ENCODE assay signal across 12 cellular contexts in genomic region chr4:81454498-81454897, GRCh38. TPM values are rescaled to one million over a fixed set of nuclear protein-coding genes. Genes with fewer than 3 reads are reported as not detected.
DNase-seq lines count a peak whose midpoint lies in the region; ATAC-seq, FAIRE-seq and TF ChIP-seq lines count a peak whose summit lies in the region.
"Had no signal": no experiment of that assay in that cellular context is flagged by ENCODE, and none has a peak within 500 bp of the region (broad histone marks: within the 10 kb centered on the region; RNA-seq: fewer than 3 reads in every experiment).

No MANE protein-coding gene starts in this region.

- ATAC-seq in HCT116 (peak; percentile 65; the same call in 1 of the 2 replicates), PC-3 (peak; percentile 54), K562 (peak; percentile 70)
- ATAC-seq: sciatic nerve had no signal

- H3K79me2 ChIP-seq in HCT116 (ENCODE audit: insufficient read depth, low read length) = no peaks in the 10 kb centered on the region
- no peaks in the 10 kb centered on the region for H3K79me2 ChIP-seq in PC-3 (ENCODE audit: low read length)
- no peaks in the 10 kb centered on the region for H3K79me2 ChIP-seq in K562 (ENCODE audit: control insufficient read depth, insufficient read depth, low read length)

- H2AFZ ChIP-seq in HCT116 (ENCODE audit: low read depth, low read length, poor library complexity, severe bottlenecking) = peak overlapping the region; percentile 6
- no peak overlapping the region for H2AFZ ChIP-seq in PC-3 (ENCODE audit: low read length)
- H2AFZ ChIP-seq in K562 (ENCODE audit: low read depth, low read length) = peak overlapping the region; percentile 84

- no peak overlapping the region for H3K4me3 ChIP-seq in HCT116 (replicated peaks in 1 of 2; ENCODE audit: low read depth in 1 of 2, low read length in 2 of 2)
- H3K4me3 ChIP-seq in PC-3 (ENCODE audit: low read length) = no peak overlapping the region
- no peak overlapping the region for H3K4me3 ChIP-seq in K562
- H3K4me3 ChIP-seq: testis had no signal

- peak; percentile 54; the same call in 1 of the 2 replicates for TF ChIP-seq EP300 in K562 (IDR thresholded peaks at IDR 0.05; ENCODE audit: low read length)

- H3K4me1 ChIP-seq in HCT116 (ENCODE audit: control insufficient read depth in 1 of 2, insufficient read depth in 2 of 2, low read length in 2 of 2) (peaks cover 2 to 12% of the 10 kb centered on the region in 2 experiments; a peak in 3 of 4 replicates), PC-3 (ENCODE audit: insufficient read depth, low read length) (peaks cover 38% of the 10 kb centered on the region), K562 (replicated peaks in 1 of 2; ENCODE audit: control insufficient read depth in 2 of 2, insufficient read depth in 2 of 2, low read length in 2 of 2) (peaks cover 0 to 22% of the 10 kb centered on the region in 2 experiments; a peak in 3 of 5 replicates)
- H3K4me1 ChIP-seq: testis had no signal

- TF ChIP-seq CTCF in HCT116 (IDR thresholded peaks at IDR 0.05 in 2 of 3, conservative IDR thresholded peaks at IDR 0.05 in 1 of 3; ENCODE audit: borderline replicate concordance in 1 of 3, insufficient read depth in 1 of 3, low read depth in 2 of 3, low read length in 2 of 3) = no peak
- TF ChIP-seq CTCF in PC-3 (conservative IDR thresholded peaks at IDR 0.05; ENCODE audit: low read depth, low read length) = no peak
- TF ChIP-seq CTCF in K562 (IDR thresholded peaks at IDR 0.05 in 2 of 3, conservative IDR thresholded peaks at IDR 0.05 in 1 of 3; ENCODE audit: insufficient read depth in 2 of 3, low read depth in 1 of 3, low read length in 3 of 3) = no peak

- H3K27ac ChIP-seq in HCT116 (ENCODE audit: low read depth, low read length) = no peak overlapping the region
- peak overlapping the region; percentile 14; the same call in 1 of the 2 replicates for H3K27ac ChIP-seq in PC-3 (ENCODE audit: low read length)
- peak overlapping the region; percentile 54; the same call in 2 of the 3 replicates for H3K27ac ChIP-seq in K562 (ENCODE audit: extremely low read depth, low read depth, low read length)
- H3K27ac ChIP-seq: testis had no signal

- peak; percentile 81 for FAIRE-seq in K562 (lab: Jason Lieb, UNC)
- FAIRE-seq: astrocyte had no signal

- H3K9me1 ChIP-seq in K562 (ENCODE audit: control insufficient read depth, insufficient read depth, low read length) = no peaks in the 10 kb centered on the region

- intact Hi-C loops in HCT116 (cut with micrococcal nuclease) (no loop called here), PC-3 (cut with micrococcal nuclease) (loop anchor here (5.0 kb wide), 1 partner anchor 47 kb away; no protein-coding TSS in a partner anchor), K562 (cut with micrococcal nuclease) (no loop called here)

- no peak overlapping the region for H3K9ac ChIP-seq in HCT116 (ENCODE audit: low read length)
- H3K9ac ChIP-seq in PC-3 (ENCODE audit: low read length) = no peak overlapping the region
- 0 out of 4 replicates have a peak overlapping the region, but pooled peaks of 1 of the 2 experiments have one; percentile 3 for H3K9ac ChIP-seq in K562 (ENCODE audit: insufficient read depth in 1 of 2, low read depth in 2 of 2, low read length in 2 of 2)

- peak overlapping the region; percentile 38 for H3K4me2 ChIP-seq in HCT116 (ENCODE audit: low read length)
- peak overlapping the region; percentile 30; the same call in 1 of the 2 replicates for H3K4me2 ChIP-seq in PC-3 (ENCODE audit: low read length)
- H3K4me2 ChIP-seq in K562 (ENCODE audit: insufficient read depth, low read length) = peak overlapping the region; percentile 17; the same call in 1 of the 2 replicates

- H3K27me3 ChIP-seq in HCT116 (ENCODE audit: insufficient read depth, low read length) (peaks cover 25% of the 10 kb centered on the region; the same call in 1 of the 2 replicates), PC-3 (ENCODE audit: low read length) (no peaks in the 10 kb centered on the region), K562 (ENCODE audit: control insufficient read depth in 2 of 2, insufficient read depth in 2 of 2, low read length in 2 of 2) (no peaks in the 10 kb centered on the region)
- H3K27me3 ChIP-seq: testis had no signal

- in situ Hi-C loops in K562 (cut with MboI) = no loop called here

- POLR2A ChIA-PET in HCT116 (lab: Charles Lee) = no interaction called here
- POLR2A ChIA-PET in PC-3 (lab: Charles Lee; ENCODE audit: unreplicated experiment) = no interaction called here
- POLR2A ChIA-PET in K562 (lab: Yijun Ruan, JAX) = no interaction called here

- no peaks in the 10 kb centered on the region for H3F3A ChIP-seq in PC-3 (ENCODE audit: low read length, unreplicated experiment)

- TF ChIP-seq RAD21 in HCT116 (IDR thresholded peaks at IDR 0.05; ENCODE audit: low read depth) (no peak), K562 (CRISPR knock-in tag; conservative IDR thresholded peaks at IDR 0.05 in 1 of 2, IDR thresholded peaks at IDR 0.05 in 1 of 2) (no peak)

- H3K36me3 ChIP-seq in HCT116 (ENCODE audit: control insufficient read depth in 1 of 2, insufficient read depth in 2 of 2, low read length in 2 of 2) = no peaks in the 10 kb centered on the region
- no peaks in the 10 kb centered on the region for H3K36me3 ChIP-seq in PC-3 (ENCODE audit: low read depth, low read length)
- no peaks in the 10 kb centered on the region for H3K36me3 ChIP-seq in K562 (ENCODE audit: control insufficient read depth, insufficient read depth, low read length)

- H4K20me1 ChIP-seq in HCT116 (ENCODE audit: insufficient read depth) (no peaks in the 10 kb centered on the region), PC-3 (ENCODE audit: low read length) (no peaks in the 10 kb centered on the region), K562 (replicated peaks; ENCODE audit: control insufficient read depth, insufficient read depth, low read length) (no peaks in the 10 kb centered on the region)

- 4% methylated on average over 5 of the region's 5 CpGs for WGBS in K562 (ENCODE audit: insufficient coverage, low coverage, missing lambda C conversion rate)

- no peaks in the 10 kb centered on the region for H3K9me3 ChIP-seq in HCT116 (ENCODE audit: control insufficient read depth in 1 of 2, insufficient read depth in 1 of 2, low read depth in 1 of 2, low read length in 2 of 2)
- H3K9me3 ChIP-seq in PC-3 (ENCODE audit: low read length) = no peaks in the 10 kb centered on the region
- H3K9me3 ChIP-seq in K562 (replicated peaks; ENCODE audit: control insufficient read depth, insufficient read depth, low read depth, low read length) = no peaks in the 10 kb centered on the region
- H3K9me3 ChIP-seq: testis had no signal

- TF ChIP-seq POLR2A in HCT116 (IDR thresholded peaks at IDR 0.05; ENCODE audit: borderline replicate concordance, extremely low read depth, insufficient read depth, insufficient read length) (no peak), K562 (conservative IDR thresholded peaks at IDR 0.05) (no peak)

- CTCF ChIA-PET in HCT116 (lab: Charles Lee) (interaction anchor here (2.8 kb wide), 1 partner anchor 13 kb away, joined by 10 read pairs; no protein-coding TSS in a partner anchor), PC-3 (lab: Charles Lee) (no interaction called here), K562 (lab: Yijun Ruan, JAX; ENCODE audit: low intra/inter-chr PET ratio) (no interaction called here)

- BruUV-seq in HCT116 (replicated peaks; lab: Mats Ljungman, UMichigan) (no TSS peak), PC-3 (replicated peaks; lab: Mats Ljungman, UMichigan) (no TSS peak), K562 (replicated peaks; lab: Mats Ljungman, UMichigan) (no TSS peak)

- H3K9me2 ChIP-seq in HCT116 (ENCODE audit: insufficient read depth) (no peaks in the 10 kb centered on the region), PC-3 (replicated peaks; ENCODE audit: low read length) (no peaks in the 10 kb centered on the region)

- RAD21 ChIA-PET in HCT116 (lab: Charles Lee; ENCODE audit: low non-redundant PET in 1 of 2, low total read pairs in 2 of 2, uncharacterized antibody in 2 of 2, unreplicated experiment in 2 of 2) = no interaction called here

- DNase-seq in HCT116 (ENCODE audit: low read depth, low spot score) (no peak), PC-3 (peak; percentile 71), K562 (ENCODE audit: extremely low read depth in 1 of 4, low spot score in 3 of 4) (peak in 3 of 4 experiments; percentile 16 to 48 (median 35)), NCI-H524 treated with DMSO at 0.1 percent for 48 hours (lab: John Stamatoyannopoulos, UW) (no peak), hippocampal formation (lab: John Stamatoyannopoulos, UW) (no peak), CD1c-positive myeloid dendritic cell (ENCODE audit: extremely low spot score) (no peak)
- peak; percentile 48 for DNase-seq in stimulated activated CD4-positive, alpha-beta T cell treated with anti-CD3 and anti-CD28 coated beads, Interleukin-4, amount 100 ng/mL, for 24 hours
- DNase-seq: EL, NCI-H345, testis had no signal

TF ChIP-seq in HCT116, 20 proteins besides CTCF, POLR2A, EP300 and RAD21 (continues in another document):
- TF ChIP-seq POLR2AphosphoS5 (IDR thresholded peaks at IDR 0.05; ENCODE audit: low read depth, low read length) (no peak), CBX3 (IDR thresholded peaks at IDR 0.05; ENCODE audit: low read depth) (no peak)

TF ChIP-seq in K562, 482 proteins besides CTCF, POLR2A, EP300 and RAD21 (continues in another document):
- TF ChIP-seq ATF7 (IDR thresholded peaks at IDR 0.05) = peak; percentile 35; the same call in 1 of the 2 replicates
- no peak for TF ChIP-seq ZNF707 (CRISPR knock-in tag; conservative IDR thresholded peaks at IDR 0.05)
- no peak for TF ChIP-seq HDAC3 (IDR thresholded peaks at IDR 0.05; ENCODE audit: borderline replicate concordance, partially characterized antibody)
- TF ChIP-seq ZNF23 (CRISPR knock-in tag; IDR thresholded peaks at IDR 0.05) = no peak

RNA-seq across cellular contexts. Expression of gene RASGEF1B, which starts 17.2 kb away (rescaled TPM):
- total RNA-seq in HCT116 (2021; ENCODE audit: unreplicated experiment) (0.25 TPM), PC-3 (2014; rRNA removed) (1.4 TPM in 2 replicates), K562 (2014; rRNA removed) (0.08 and 0.23 TPM in 2 replicates), K562 (2014; rRNA removed; fragmentation: Illumina TruSeq; extraction: Trizol) (0.15 and 0.38 TPM in 2 replicates), K562 (2015; rRNA removed; fragmentation: Illumina TruSeq; extraction: Trizol) (0.33 and 0.41 TPM in 2 replicates), K562 (2021) (0.35 and 0.42 TPM in 2 replicates)
- 0.23 TPM in 1 of 2 replicates, not detected in the other for polyA plus RNA-seq in HCT116 (2012)
- total RNA-seq in K562 (2011; cell fraction: chromatin; rRNA removed; ENCODE audit: low replicate concordance) = 0.84 and 1.1 TPM in 2 replicates
- total RNA-seq in K562 (2011; cell fraction: nucleolus; rRNA removed) = 0.50 and 1.1 TPM in 2 replicates
- 1.0 and 1.6 TPM in 2 replicates for total RNA-seq in K562 (2011; cell fraction: nucleoplasm; rRNA removed)
- polyA plus RNA-seq in K562 (2011; rRNA removed) (0.57 and 0.76 TPM in 2 replicates), K562 (2014; fragmentation: Illumina TruSeq; extraction: Trizol) (0.10 and 0.22 TPM in 2 replicates), K562 (2014; fragmentation: Nextera tagmentation; extraction: Ambion mirVana) (under 1 TPM; 0.04 to 0.20 TPM), K562 (2014; rRNA removed) (0.12 and 0.35 TPM in 2 replicates)
- polyA plus RNA-seq in K562 (2011; cell fraction: cytosol; rRNA removed) = 0.19 and 0.72 TPM in 2 replicates
- 1.2 and 1.7 TPM in 2 replicates for polyA plus RNA-seq in K562 (2011; cell fraction: nucleus; rRNA removed)
- 0.26 and 0.27 TPM in 2 replicates for polyA plus RNA-seq in K562 (2012)
- 1.9 and 4.0 TPM in 2 replicates for polyA minus RNA-seq in K562 (2011; rRNA and poly(A)+ RNA removed)
- 1.3 and 1.7 TPM in 2 replicates for polyA minus RNA-seq in K562 (2011; cell fraction: cytosol; rRNA and poly(A)+ RNA removed)
- polyA minus RNA-seq in K562 (2011; cell fraction: nucleus; rRNA and poly(A)+ RNA removed) = 1.9 and 4.8 TPM in 2 replicates

Comparison
In these comparisons a context has a peak if more than half of its experiments do, and no peak if none do; other contexts are left out.
1. DNase-seq: peak in PC-3 (single experiment), K562 (3 of 4) and stimulated activated CD4-positive, alpha-beta T cell treated with anti-CD3 and anti-CD28 coated beads, Interleukin-4, amount 100 ng/mL, for 24 hours (single experiment); none in HCT116 (single experiment), NCI-H524 treated with DMSO at 0.1 percent for 48 hours (single experiment), hippocampal formation (0 of 2) and CD1c-positive myeloid dendritic cell (single experiment).
2. Of the 22 proteins assayed by ChIP-seq in both K562 and HCT116: peak only in K562: none; only in HCT116: none; in both: FOSL1 and JUND; in neither: 18; mixed calls (peak in some experiments, not most) for 2.
3. Peak in every context shown above with its lines, with median percentiles within 50 percentile points of each other: ATAC-seq and H3K4me2 ChIP-seq.